Comparison of ENCODE assay signal across 8 cellular contexts in genomic region chr10:75203221-75203620, GRCh38. TPM values are rescaled to one million over a fixed set of nuclear protein-coding genes. Genes with fewer than 3 reads are reported as not detected.
A peak's percentile ranks its signal among the peaks of the same experiment; 100 is the strongest.
DNase-seq lines count a peak whose midpoint lies in the region; FAIRE-seq and TF ChIP-seq lines count a peak whose summit lies in the region.
"Not testable (repeated sequence)": the region's sequence is repeated elsewhere in the genome, so short reads cannot be mapped to it uniquely, and the experiment has no call there.

No MANE protein-coding gene starts in this region.

- peak overlapping the region; percentile 79 for H2AFZ ChIP-seq in GM23248
- peak overlapping the region; percentile 62 for H2AFZ ChIP-seq in fibroblast of lung (ENCODE audit: low read length)
- H2AFZ ChIP-seq in keratinocyte (ENCODE audit: control insufficient read depth, low read length), result peak overlapping the region; percentile 69
- H2AFZ ChIP-seq in osteoblast (ENCODE audit: low read length), result peak overlapping the region; percentile 87

- H3K9me3 ChIP-seq in GM23248 (ENCODE audit: low read depth); fibroblast of lung (ENCODE audit: control insufficient read depth, insufficient read depth, low read depth, low read length); keratinocyte (ENCODE audit: control insufficient read depth, low read depth, low read length); osteoblast (ENCODE audit: low read depth, low read length); tibial nerve: not testable (repeated sequence)

- H3K27me3 Mint-ChIP-seq in chondrocyte (ENCODE audit: low read depth), result not testable (repeated sequence)

- CTCF ChIA-PET in RWPE1 (lab: Yijun Ruan, JAX), result not testable (repeated sequence)

- not testable (repeated sequence) for H3K4me3 Mint-ChIP-seq in chondrocyte (ENCODE audit: unreplicated experiment)

- in situ Hi-C loops in GM23248 (cut with MboI), result not testable (repeated sequence)

- H3K9ac ChIP-seq in GM23248; fibroblast of lung (ENCODE audit: insufficient read depth, low read length); keratinocyte (ENCODE audit: control insufficient read depth, extremely low read depth, insufficient read depth, low read length): not testable (repeated sequence)

- TF ChIP-seq EP300 in tibial nerve (IDR thresholded peaks at IDR 0.05), result not testable (repeated sequence)

- H3K79me2 ChIP-seq in GM23248 (ENCODE audit: insufficient read depth); fibroblast of lung (ENCODE audit: control insufficient read depth, insufficient read depth, low read length); keratinocyte (ENCODE audit: control insufficient read depth, insufficient read depth, low read length); osteoblast (ENCODE audit: insufficient read depth, low read length): not testable (repeated sequence)

- DNase-seq in GM23248; RWPE1 (ENCODE audit: low spot score); chondrocyte (ENCODE audit: low spot score); fibroblast of lung (ENCODE audit: low read depth in 2 of 2); keratinocyte (ENCODE audit: low read depth, low spot score); osteoblast (ENCODE audit: insufficient read length, low spot score, missing footprints); tibial nerve (ENCODE audit: low spot score in 2 of 2): not testable (repeated sequence)

- peak overlapping the region; percentile 31; the same call in 1 of the 2 replicates for H3K27ac ChIP-seq in GM23248
- H3K27ac ChIP-seq in RWPE1, result peak overlapping the region; percentile 99
- peak overlapping the region; percentile 42 for H3K27ac ChIP-seq in fibroblast of lung (ENCODE audit: insufficient read depth, low read length)
- H3K27ac ChIP-seq in keratinocyte (ENCODE audit: control insufficient read depth, insufficient read depth, low read length), result peak overlapping the region; percentile 7
- H3K27ac ChIP-seq in osteoblast (ENCODE audit: low read depth, low read length), result peak overlapping the region; percentile 28
- peak overlapping the region in 19 of 21 experiments; percentile 13 to 97 (median 69) for H3K27ac ChIP-seq in skin epidermis
- peak overlapping the region in 3 of 4 donors; percentile 39 to 66 (median 57) for H3K27ac ChIP-seq in tibial nerve

- not testable (repeated sequence) for H3K9me3 Mint-ChIP-seq in chondrocyte (ENCODE audit: low read depth)

- not testable (repeated sequence) for H4K20me1 ChIP-seq in GM23248 (ENCODE audit: insufficient read depth); fibroblast of lung (ENCODE audit: control insufficient read depth, extremely low read depth, insufficient read depth, low read length); keratinocyte (ENCODE audit: control insufficient read depth, extremely low read depth, insufficient read depth, low read length); osteoblast (ENCODE audit: insufficient read depth, low read length)

- H3K27ac Mint-ChIP-seq in chondrocyte (ENCODE audit: unreplicated experiment), result peak overlapping the region; percentile 83

- POLR2A ChIA-PET in RWPE1 (lab: Yijun Ruan, JAX; ENCODE audit: low non-redundant PET), result interaction anchor here (1.0 kb wide), 1 partner anchor 15 kb away, joined by 6 read pairs; no protein-coding TSS in a partner anchor

- not testable (repeated sequence) for H3K36me3 ChIP-seq in GM23248 (ENCODE audit: low read depth); fibroblast of lung (ENCODE audit: control insufficient read depth, insufficient read depth, low read length); keratinocyte (ENCODE audit: control insufficient read depth in 2 of 2, extremely low read depth in 1 of 2, insufficient read depth in 2 of 2, low read length in 2 of 2); osteoblast (ENCODE audit: insufficient read depth, low read length); tibial nerve

- not testable (repeated sequence) for FAIRE-seq in keratinocyte (lab: Jason Lieb, UNC)

- H3K4me3 ChIP-seq in GM23248; fibroblast of lung (replicated peaks in 1 of 4; ENCODE audit: control extremely low read depth in 1 of 4, insufficient read depth in 1 of 4, low read depth in 3 of 4, low read length in 4 of 4); keratinocyte (ENCODE audit: control insufficient read depth in 2 of 3, extremely low read depth in 1 of 3, insufficient read depth in 2 of 3, low read depth in 1 of 3, low read length in 3 of 3); osteoblast (ENCODE audit: insufficient read depth, low read length); skin epidermis; tibial nerve: not testable (repeated sequence)

- not testable (repeated sequence) for H3K27me3 ChIP-seq in GM23248 (replicated peaks; ENCODE audit: insufficient read depth); fibroblast of lung (ENCODE audit: control insufficient read depth, insufficient read depth, low read length); keratinocyte (ENCODE audit: control insufficient read depth, extremely low read depth, insufficient read depth, low read length); osteoblast (ENCODE audit: insufficient read depth, low read length); tibial nerve

- H3K36me3 Mint-ChIP-seq in chondrocyte (ENCODE audit: low read depth), result not testable (repeated sequence)

- H3K9me1 ChIP-seq in keratinocyte (ENCODE audit: control insufficient read depth, extremely low read depth, insufficient read depth, low read length), result not testable (repeated sequence)

- not testable (repeated sequence) for H3K9me2 ChIP-seq in GM23248 (ENCODE audit: insufficient read depth)

- H3K4me1 Mint-ChIP-seq in chondrocyte (ENCODE audit: low read depth), result peaks cover 20% of the 10 kb centered on the region

- H3K4me1 ChIP-seq in GM23248 (ENCODE audit: insufficient read depth) (peaks cover 29% of the 10 kb centered on the region), fibroblast of lung (ENCODE audit: control insufficient read depth, extremely low read depth, insufficient read depth, low read length) (peaks cover 18% of the 10 kb centered on the region), keratinocyte (ENCODE audit: control insufficient read depth, extremely low read depth, insufficient read depth, low read length) (peaks cover 37% of the 10 kb centered on the region), osteoblast (ENCODE audit: insufficient read depth, low read length) (peaks cover 14% of the 10 kb centered on the region), tibial nerve (peaks cover 0 to 15% (median 0%) of the 10 kb centered on the region in 4 donors)

- not testable (repeated sequence) for TF ChIP-seq POLR2A in tibial nerve (IDR thresholded peaks at IDR 0.05)

- dilution Hi-C loops in keratinocyte (cut with MboI; ENCODE audit: extremely low pct_ligation_motif_present, low sequenced_read_pairs), result not testable (repeated sequence)

- TF ChIP-seq CTCF in RWPE1 (conservative IDR thresholded peaks at IDR 0.05; ENCODE audit: low read depth); chondrocyte (IDR thresholded peaks at IDR 0.05); fibroblast of lung (conservative IDR thresholded peaks at IDR 0.05 in 1 of 2, IDR thresholded peaks at IDR 0.05 in 1 of 2; ENCODE audit: low read depth in 1 of 2, low read length in 2 of 2); keratinocyte (optimal IDR thresholded peaks at IDR 0.05 in 1 of 3, IDR thresholded peaks at IDR 0.05 in 1 of 3, conservative IDR thresholded peaks at IDR 0.05 in 1 of 3; ENCODE audit: extremely low read depth in 1 of 3, insufficient read depth in 2 of 3, low read length in 3 of 3); osteoblast (IDR thresholded peaks at IDR 0.05; ENCODE audit: extremely low read depth, low read depth, low read length); tibial nerve (IDR thresholded peaks at IDR 0.05): not testable (repeated sequence)

- H3K4me2 ChIP-seq in GM23248 (ENCODE audit: unreplicated experiment), result peak overlapping the region; percentile 26
- peak overlapping the region; percentile 60 for H3K4me2 ChIP-seq in fibroblast of lung (ENCODE audit: extremely low read depth, insufficient read depth, low read length)
- H3K4me2 ChIP-seq in keratinocyte (ENCODE audit: control insufficient read depth, extremely low read depth, insufficient read depth, low read depth, low read length), result peak overlapping the region; percentile 46
- not testable (repeated sequence) for H3K4me2 ChIP-seq in osteoblast (ENCODE audit: insufficient read depth, low read length)

- H3F3A ChIP-seq in GM23248 (ENCODE audit: insufficient read depth), result peaks cover 12% of the 10 kb centered on the region

- 83 to 85% methylated on average over 9 of the region's 9 CpGs for WGBS in GM23248 (ENCODE audit: low coverage in 1 of 2, low lambda C conversion rate in 2 of 2, missing lambda C conversion rate in 2 of 2), 2 experiments
- WGBS in tibial nerve, 2 donors, result 79 to 81% methylated on average over 9 of the region's 9 CpGs

RNA-seq across cellular contexts. Expression of gene VDAC2, which starts 7.4 kb away (rescaled TPM):
- 145 and 147 TPM in 2 replicates for total RNA-seq in GM23248 (2014; rRNA removed; shearing (Covaris generic))
- polyA plus RNA-seq in GM23248 (2016; fragmentation: Nextera tagmentation; extraction: Ambion mirVana) (259 and 268 TPM in 2 replicates), fibroblast of lung (208 and 225 TPM in 2 replicates), keratinocyte (82.5 to 218 TPM (median 152 TPM) in 3 replicates)
- total RNA-seq in chondrocyte (142 to 161 TPM (median 155 TPM) in 3 replicates), fibroblast of lung (145 and 151 TPM in 2 replicates), osteoblast (141 and 145 TPM in 2 replicates), tibial nerve (100 to 1,000 TPM in 3 of 4 donors, 10 to 100 TPM in 1; 89.1 to 114 (median 109) TPM)
- polyA plus RNA-seq in fibroblast of lung (2012), result 217 and 249 TPM in 2 replicates
- polyA minus RNA-seq in fibroblast of lung (ENCODE audit: low replicate concordance) (38.6 and 41.2 TPM in 2 replicates), keratinocyte (44.0 to 103 TPM (median 55.6 TPM) in 3 replicates)
- polyA plus RNA-seq in keratinocyte (2011; ENCODE audit: low read depth), result 141 TPM
- polyA plus RNA-seq in keratinocyte (2011; cell fraction: cytosol; rRNA removed), result 192 and 308 TPM in 2 replicates
- polyA plus RNA-seq in keratinocyte (2011; cell fraction: nucleus; rRNA removed), result 124 and 181 TPM in 2 replicates
- 237 and 368 TPM in 2 replicates for polyA plus RNA-seq in keratinocyte (2012; ENCODE audit: low replicate concordance)
- polyA minus RNA-seq in keratinocyte (2011; cell fraction: cytosol; rRNA and poly(A)+ RNA removed), result 144 TPM
- 25.7 and 42.6 TPM in 2 replicates for polyA minus RNA-seq in keratinocyte (2011; cell fraction: nucleus; rRNA and poly(A)+ RNA removed)

RNA-seq across cellular contexts. Expression of gene COMTD1, which starts 32.5 kb away (rescaled TPM):
- 12.6 and 38.3 TPM in 2 replicates for total RNA-seq in GM23248 (2014; rRNA removed; shearing (Covaris generic))
- 8.8 and 9.3 TPM in 2 replicates for polyA plus RNA-seq in GM23248 (2016; fragmentation: Nextera tagmentation; extraction: Ambion mirVana)
- 12.8 to 15.7 TPM (median 13.2 TPM) in 3 replicates for total RNA-seq in chondrocyte
- total RNA-seq in fibroblast of lung, result 5.6 and 8.3 TPM in 2 replicates
- 2.0 and 2.8 TPM in 2 replicates for polyA plus RNA-seq in fibroblast of lung
- polyA plus RNA-seq in fibroblast of lung (2012), result 10.7 and 12.1 TPM in 2 replicates
- 0.41 and 1.3 TPM in 2 replicates for polyA minus RNA-seq in fibroblast of lung (ENCODE audit: low replicate concordance)
- 6.2 to 12.8 TPM (median 6.8 TPM) in 3 replicates for polyA plus RNA-seq in keratinocyte
- polyA plus RNA-seq in keratinocyte (2011; ENCODE audit: low read depth), result 3.6 TPM
- 3.3 and 10.8 TPM in 2 replicates for polyA plus RNA-seq in keratinocyte (2011; cell fraction: cytosol; rRNA removed)
- polyA plus RNA-seq in keratinocyte (2011; cell fraction: nucleus; rRNA removed), result 13.0 and 17.2 TPM in 2 replicates
- 15.8 and 18.5 TPM in 2 replicates for polyA plus RNA-seq in keratinocyte (2012; ENCODE audit: low replicate concordance)
- polyA minus RNA-seq in keratinocyte, result 1.1 to 1.4 TPM (median 1.2 TPM) in 3 replicates
- polyA minus RNA-seq in keratinocyte (2011; cell fraction: cytosol; rRNA and poly(A)+ RNA removed), result 20.5 TPM
- polyA minus RNA-seq in keratinocyte (2011; cell fraction: nucleus; rRNA and poly(A)+ RNA removed), result 4.1 and 5.7 TPM in 2 replicates
- total RNA-seq in osteoblast, result 8.5 and 13.4 TPM in 2 replicates
- 10 to 100 TPM; 18.1 to 47.4 (median 31.6) TPM for total RNA-seq in tibial nerve

Comparison
In these comparisons a context has a peak if more than half of its experiments do, and no peak if none do; other contexts are left out.
1. H3K27ac ChIP-seq: peak in every context shown above with its lines; median percentile 99 in RWPE1; 69 in skin epidermis; 57 in tibial nerve; 42 in fibroblast of lung; 31 in GM23248; 28 in osteoblast; 7 in keratinocyte.